In genomic region chr6:137866200-137866913, GRCh38 we compare ENCODE assay signal across 1 cellular context.
TF ChIP-seq lines count a peak whose summit lies in the region.

No MANE protein-coding gene starts in this region.

TF ChIP-seq in HepG2, 621 proteins besides CTCF, POLR2A, EP300 and RAD21 (continued from another document and continues in another):
- TF ChIP-seq, protein P1, sequence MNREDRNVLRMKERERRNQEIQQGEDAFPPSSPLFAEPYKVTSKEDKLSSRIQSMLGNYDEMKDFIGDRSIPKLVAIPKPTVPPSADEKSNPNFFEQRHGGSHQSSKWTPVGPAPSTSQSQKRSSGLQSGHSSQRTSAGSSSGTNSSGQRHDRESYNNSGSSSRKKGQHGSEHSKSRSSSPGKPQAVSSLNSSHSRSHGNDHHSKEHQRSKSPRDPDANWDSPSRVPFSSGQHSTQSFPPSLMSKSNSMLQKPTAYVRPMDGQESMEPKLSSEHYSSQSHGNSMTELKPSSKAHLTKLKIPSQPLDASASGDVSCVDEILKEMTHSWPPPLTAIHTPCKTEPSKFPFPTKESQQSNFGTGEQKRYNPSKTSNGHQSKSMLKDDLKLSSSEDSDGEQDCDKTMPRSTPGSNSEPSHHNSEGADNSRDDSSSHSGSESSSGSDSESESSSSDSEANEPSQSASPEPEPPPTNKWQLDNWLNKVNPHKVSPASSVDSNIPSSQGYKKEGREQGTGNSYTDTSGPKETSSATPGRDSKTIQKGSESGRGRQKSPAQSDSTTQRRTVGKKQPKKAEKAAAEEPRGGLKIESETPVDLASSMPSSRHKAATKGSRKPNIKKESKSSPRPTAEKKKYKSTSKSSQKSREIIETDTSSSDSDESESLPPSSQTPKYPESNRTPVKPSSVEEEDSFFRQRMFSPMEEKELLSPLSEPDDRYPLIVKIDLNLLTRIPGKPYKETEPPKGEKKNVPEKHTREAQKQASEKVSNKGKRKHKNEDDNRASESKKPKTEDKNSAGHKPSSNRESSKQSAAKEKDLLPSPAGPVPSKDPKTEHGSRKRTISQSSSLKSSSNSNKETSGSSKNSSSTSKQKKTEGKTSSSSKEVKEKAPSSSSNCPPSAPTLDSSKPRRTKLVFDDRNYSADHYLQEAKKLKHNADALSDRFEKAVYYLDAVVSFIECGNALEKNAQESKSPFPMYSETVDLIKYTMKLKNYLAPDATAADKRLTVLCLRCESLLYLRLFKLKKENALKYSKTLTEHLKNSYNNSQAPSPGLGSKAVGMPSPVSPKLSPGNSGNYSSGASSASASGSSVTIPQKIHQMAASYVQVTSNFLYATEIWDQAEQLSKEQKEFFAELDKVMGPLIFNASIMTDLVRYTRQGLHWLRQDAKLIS (CRISPR knock-in tag; IDR thresholded peaks at IDR 0.05) = no peak
- TF ChIP-seq ZSCAN12 (CRISPR knock-in tag; IDR thresholded peaks at IDR 0.05) (peak; percentile 75; the same call in 1 of the 2 replicates), ZNF138 (CRISPR knock-in tag; IDR thresholded peaks at IDR 0.05; ENCODE audit: low read depth) (no peak), ZNF136 (CRISPR knock-in tag; IDR thresholded peaks at IDR 0.05; ENCODE audit: low read depth) (no peak; the same call in none of the 2 replicates), HIVEP1 (CRISPR knock-in tag; IDR thresholded peaks at IDR 0.05) (no peak), SMAD9 (CRISPR knock-in tag; IDR thresholded peaks at IDR 0.05) (peak; percentile 69; the same call in 1 of the 2 replicates), CHD4 (IDR thresholded peaks at IDR 0.05; ENCODE audit: borderline replicate concordance, low read length) (peak; percentile 38; the same call in 1 of the 2 replicates), MIXL1 (CRISPR knock-in tag; IDR thresholded peaks at IDR 0.05) (no peak), MYNN (CRISPR knock-in tag; IDR thresholded peaks at IDR 0.05; ENCODE audit: low read depth) (0 out of 2 replicates have a peak, but pooled peaks have one; percentile 66), CENPX (CRISPR knock-in tag; IDR thresholded peaks at IDR 0.05) (no peak), YY1 (IDR thresholded peaks at IDR 0.05; ENCODE audit: insufficient read depth, insufficient replicate concordance, low read depth, low read length) (no peak), CCDC6 (CRISPR knock-in tag; IDR thresholded peaks at IDR 0.05) (no peak), BATF2 (CRISPR knock-in tag; IDR thresholded peaks at IDR 0.05) (0 out of 2 replicates have a peak, but pooled peaks have one; percentile 52), ZBTB40 (IDR thresholded peaks at IDR 0.05) (no peak), ZBTB40 (CRISPR knock-in tag; IDR thresholded peaks at IDR 0.05) (peak; percentile 13; the same call in 1 of the 2 replicates), ZNF709 (CRISPR knock-in tag; IDR thresholded peaks at IDR 0.05) (no peak), ZNF557 (CRISPR knock-in tag; IDR thresholded peaks at IDR 0.05) (peak; percentile 66; the same call in 1 of the 2 replicates), AHR (CRISPR knock-in tag; IDR thresholded peaks at IDR 0.05) (no peak), U2AF2 (IDR thresholded peaks at IDR 0.05; ENCODE audit: low read depth, low read length) (no peak), IRF1 (CRISPR knock-in tag; IDR thresholded peaks at IDR 0.05; ENCODE audit: low read depth) (no peak), HHEX (CRISPR knock-in tag; IDR thresholded peaks at IDR 0.05) (peak; percentile 23; the same call in 1 of the 2 replicates), RBAK (CRISPR knock-in tag; IDR thresholded peaks at IDR 0.05) (no peak), ZNF891 (CRISPR knock-in tag; IDR thresholded peaks at IDR 0.05) (no peak), ZFP62 (CRISPR knock-in tag; IDR thresholded peaks at IDR 0.05) (no peak), ZMYM3 (CRISPR knock-in tag; IDR thresholded peaks at IDR 0.05) (no peak), SMARCE1 (IDR thresholded peaks at IDR 0.05; ENCODE audit: borderline replicate concordance) (no peak), ZMYM2 (CRISPR knock-in tag; IDR thresholded peaks at IDR 0.05) (no peak), TAF1 (CRISPR knock-in tag; IDR thresholded peaks at IDR 0.05) (no peak), ZNF230 (CRISPR knock-in tag; IDR thresholded peaks at IDR 0.05) (no peak), SMAD3 (CRISPR knock-in tag; IDR thresholded peaks at IDR 0.05) (0 out of 2 replicates have a peak, but pooled peaks have one; percentile 10), ZNF563 (CRISPR knock-in tag; IDR thresholded peaks at IDR 0.05) (peak; percentile 23; the same call in 1 of the 2 replicates), PATZ1 (CRISPR knock-in tag; IDR thresholded peaks at IDR 0.05) (peak; percentile 69), MAZ (IDR thresholded peaks at IDR 0.05; ENCODE audit: borderline replicate concordance, low read depth, low read length) (no peak), MAZ (CRISPR knock-in tag; IDR thresholded peaks at IDR 0.05; ENCODE audit: low read depth) (no peak)
- TF ChIP-seq, protein P2, sequence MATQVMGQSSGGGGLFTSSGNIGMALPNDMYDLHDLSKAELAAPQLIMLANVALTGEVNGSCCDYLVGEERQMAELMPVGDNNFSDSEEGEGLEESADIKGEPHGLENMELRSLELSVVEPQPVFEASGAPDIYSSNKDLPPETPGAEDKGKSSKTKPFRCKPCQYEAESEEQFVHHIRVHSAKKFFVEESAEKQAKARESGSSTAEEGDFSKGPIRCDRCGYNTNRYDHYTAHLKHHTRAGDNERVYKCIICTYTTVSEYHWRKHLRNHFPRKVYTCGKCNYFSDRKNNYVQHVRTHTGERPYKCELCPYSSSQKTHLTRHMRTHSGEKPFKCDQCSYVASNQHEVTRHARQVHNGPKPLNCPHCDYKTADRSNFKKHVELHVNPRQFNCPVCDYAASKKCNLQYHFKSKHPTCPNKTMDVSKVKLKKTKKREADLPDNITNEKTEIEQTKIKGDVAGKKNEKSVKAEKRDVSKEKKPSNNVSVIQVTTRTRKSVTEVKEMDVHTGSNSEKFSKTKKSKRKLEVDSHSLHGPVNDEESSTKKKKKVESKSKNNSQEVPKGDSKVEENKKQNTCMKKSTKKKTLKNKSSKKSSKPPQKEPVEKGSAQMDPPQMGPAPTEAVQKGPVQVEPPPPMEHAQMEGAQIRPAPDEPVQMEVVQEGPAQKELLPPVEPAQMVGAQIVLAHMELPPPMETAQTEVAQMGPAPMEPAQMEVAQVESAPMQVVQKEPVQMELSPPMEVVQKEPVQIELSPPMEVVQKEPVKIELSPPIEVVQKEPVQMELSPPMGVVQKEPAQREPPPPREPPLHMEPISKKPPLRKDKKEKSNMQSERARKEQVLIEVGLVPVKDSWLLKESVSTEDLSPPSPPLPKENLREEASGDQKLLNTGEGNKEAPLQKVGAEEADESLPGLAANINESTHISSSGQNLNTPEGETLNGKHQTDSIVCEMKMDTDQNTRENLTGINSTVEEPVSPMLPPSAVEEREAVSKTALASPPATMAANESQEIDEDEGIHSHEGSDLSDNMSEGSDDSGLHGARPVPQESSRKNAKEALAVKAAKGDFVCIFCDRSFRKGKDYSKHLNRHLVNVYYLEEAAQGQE (IDR thresholded peaks at IDR 0.05; ENCODE audit: borderline replicate concordance in 1 of 2, low read depth in 1 of 2, low read length in 2 of 2) = peak in 1 of 2 experiments; percentile 46; a peak in 1 of 4 replicates
- TF ChIP-seq, protein P3, sequence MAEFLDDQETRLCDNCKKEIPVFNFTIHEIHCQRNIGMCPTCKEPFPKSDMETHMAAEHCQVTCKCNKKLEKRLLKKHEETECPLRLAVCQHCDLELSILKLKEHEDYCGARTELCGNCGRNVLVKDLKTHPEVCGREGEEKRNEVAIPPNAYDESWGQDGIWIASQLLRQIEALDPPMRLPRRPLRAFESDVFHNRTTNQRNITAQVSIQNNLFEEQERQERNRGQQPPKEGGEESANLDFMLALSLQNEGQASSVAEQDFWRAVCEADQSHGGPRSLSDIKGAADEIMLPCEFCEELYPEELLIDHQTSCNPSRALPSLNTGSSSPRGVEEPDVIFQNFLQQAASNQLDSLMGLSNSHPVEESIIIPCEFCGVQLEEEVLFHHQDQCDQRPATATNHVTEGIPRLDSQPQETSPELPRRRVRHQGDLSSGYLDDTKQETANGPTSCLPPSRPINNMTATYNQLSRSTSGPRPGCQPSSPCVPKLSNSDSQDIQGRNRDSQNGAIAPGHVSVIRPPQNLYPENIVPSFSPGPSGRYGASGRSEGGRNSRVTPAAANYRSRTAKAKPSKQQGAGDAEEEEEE (CRISPR knock-in tag; IDR thresholded peaks at IDR 0.05; ENCODE audit: borderline replicate concordance) = no peak
